ENCODE assay signal across 10 cellular contexts in genomic region chr6:143744593-143745151, GRCh38.
A peak's percentile ranks its signal among the peaks of the same experiment; 100 is the strongest.
DNase-seq lines count a peak whose midpoint lies in the region; ATAC-seq and TF ChIP-seq lines count a peak whose summit lies in the region.
"Had no signal": no experiment of that assay in that cellular context is flagged by ENCODE, and none has a peak within 500 bp of the region (broad histone marks: within the 10 kb centered on the region; RNA-seq: fewer than 3 reads in every experiment).

No MANE protein-coding gene starts in this region.

- BruUV-seq in PC-3 (replicated peaks; lab: Mats Ljungman, UMichigan) = no TSS peak

- no peak for TF ChIP-seq POLR2A in ovary (IDR thresholded peaks at IDR 0.05)

- H3K9me3 ChIP-seq in PC-3 (ENCODE audit: low read length) (no peaks in the 10 kb centered on the region), cardiac muscle cell (ENCODE audit: low read depth) (no peaks in the 10 kb centered on the region), ovary (no peaks in the 10 kb centered on the region)

- H3K36me3 ChIP-seq in PC-3 (ENCODE audit: low read depth, low read length) (no peaks in the 10 kb centered on the region), cardiac muscle cell (no peaks in the 10 kb centered on the region), ovary (no peaks in the 10 kb centered on the region)

- peak overlapping the region; percentile 80 for H3K4me2 ChIP-seq in PC-3 (ENCODE audit: low read length)

- no peaks in the 10 kb centered on the region for H3K27me3 ChIP-seq in PC-3 (ENCODE audit: low read length)
- no peaks in the 10 kb centered on the region for H3K27me3 ChIP-seq in cardiac muscle cell
- H3K27me3 ChIP-seq in ovary = no peaks in the 10 kb centered on the region
- H3K27me3 ChIP-seq: dorsolateral prefrontal cortex had no signal

- no peaks in the 10 kb centered on the region for H3K9me2 ChIP-seq in PC-3 (replicated peaks; ENCODE audit: low read length)

- H3K9ac ChIP-seq in PC-3 (ENCODE audit: low read length) = no peak overlapping the region

- DNase-seq in Caki2 (ENCODE audit: low read depth) (peak; percentile 14), PC-3 (peak; percentile 69), cardiac muscle cell (ENCODE audit: low read depth in 1 of 2, low spot score in 1 of 2) (no peak), ovary (no peak), NCI-H1436 treated with DMSO at 0.1 percent for 48 hours (lab: John Stamatoyannopoulos, UW) (no peak)
- DNase-seq: activated T-cell treated with anti-CD3 and anti-CD28 coated beads, Interleukin-2, amount 50 U/mL, for 1 hour; dorsolateral prefrontal cortex had no signal

- H3K4me3 ChIP-seq in PC-3 (ENCODE audit: low read length) (peak overlapping the region; percentile 51; the same call in 1 of the 2 replicates), cardiac muscle cell (no peak overlapping the region), ovary (peak overlapping the region; percentile 12)

- no peak for TF ChIP-seq CTCF in PC-3 (conservative IDR thresholded peaks at IDR 0.05; ENCODE audit: low read depth, low read length)
- TF ChIP-seq CTCF in cardiac muscle cell (IDR thresholded peaks at IDR 0.05; ENCODE audit: low read depth, low read length) = no peak
- TF ChIP-seq CTCF in ovary (IDR thresholded peaks at IDR 0.05) = no peak

- no peak overlapping the region for H3K27ac ChIP-seq in PC-3 (ENCODE audit: low read length)
- peak overlapping the region; percentile 18 for H3K27ac ChIP-seq in cardiac muscle cell
- peak overlapping the region; percentile 49 to 76 for H3K27ac ChIP-seq in ovary

- CTCF ChIA-PET in PC-3 (lab: Charles Lee) = interaction anchor here (0.6 kb wide), 1 partner anchor 84 kb away, joined by 3 read pairs; no protein-coding TSS in a partner anchor

- peaks cover 20% of the 10 kb centered on the region for H3K4me1 ChIP-seq in PC-3 (ENCODE audit: insufficient read depth, low read length)
- H3K4me1 ChIP-seq in cardiac muscle cell (ENCODE audit: low read depth) = peaks cover 35% of the 10 kb centered on the region
- peaks cover 24% of the 10 kb centered on the region for H3K4me1 ChIP-seq in ovary (ENCODE audit: insufficient read depth)

- no peak for TF ChIP-seq EP300 in ovary (IDR thresholded peaks at IDR 0.05)

- H3F3A ChIP-seq in PC-3 (ENCODE audit: low read length, unreplicated experiment) = no peaks in the 10 kb centered on the region

- in situ Hi-C loops in Caki2 (cut with HindIII; ENCODE audit: low pct_unique_long_range_greater_than_20kb, low sequenced_read_pairs) = no loop called here

- WGBS in ovary, 3 donors = 15 to 31% (median 22%) methylated on average over 8 of the region's 8 CpGs

- H3K79me2 ChIP-seq in PC-3 (ENCODE audit: low read length) = no peaks in the 10 kb centered on the region

- peak; percentile 91 for ATAC-seq in PC-3
- no peak for ATAC-seq in HG03108 (IDR thresholded peaks at IDR 0.05; ENCODE audit: unreplicated experiment)
- no peak for ATAC-seq in HG03565 (IDR thresholded peaks at IDR 0.05; ENCODE audit: unreplicated experiment)
- ATAC-seq in HG03521 (IDR thresholded peaks at IDR 0.05; ENCODE audit: unreplicated experiment) = no peak

- intact Hi-C loops in PC-3 (cut with micrococcal nuclease) = loop anchor here (5.0 to 10.0 kb wide), 2 partner anchors 47 to 100 kb away; partner anchors contain the start of gene LTV1
- intact Hi-C loops in ovary (cut with DNase I) = loop anchor here in 1 of 4 donors (2.0 kb wide), 1 partner anchor 66 kb away; no protein-coding TSS in a partner anchor

- POLR2A ChIA-PET in PC-3 (lab: Charles Lee; ENCODE audit: unreplicated experiment) = no interaction called here

- H4K20me1 ChIP-seq in PC-3 (ENCODE audit: low read length) = 0 out of 2 replicates have a peak, but pooled peaks cover 3% of the 10 kb centered on the region

- 0 out of 2 replicates have a peak overlapping the region, but pooled peaks have one; percentile 3 for H2AFZ ChIP-seq in PC-3 (ENCODE audit: low read length)

Comparison
In these comparisons a context has a peak if more than half of its experiments do, and no peak if none do; other contexts are left out.
1. DNase-seq: peak in Caki2 (single experiment) and PC-3 (single experiment); none in cardiac muscle cell (0 of 2), ovary (0 of 5) and NCI-H1436 treated with DMSO at 0.1 percent for 48 hours (single experiment).